In genomic region chr17:44115585-44116415, GRCh38 we compare ENCODE assay signal across 9 cellular contexts. TPM values are rescaled to one million over a fixed set of nuclear protein-coding genes. Genes with fewer than 3 reads are reported as not detected.
A peak's percentile ranks its signal among the peaks of the same experiment; 100 is the strongest.
DNase-seq lines count a peak whose midpoint lies in the region; ATAC-seq, FAIRE-seq and TF ChIP-seq lines count a peak whose summit lies in the region.
"Had no signal": no experiment of that assay in that cellular context is flagged by ENCODE, and none has a peak within 500 bp of the region (broad histone marks: within the 10 kb centered on the region; RNA-seq: fewer than 3 reads in every experiment).

No MANE protein-coding gene starts in this region.

- H3K27me3 ChIP-seq in GM23338 (ENCODE audit: insufficient read depth) = no peaks in the 10 kb centered on the region
- H3K27me3 ChIP-seq in WERI-Rb-1 (ENCODE audit: insufficient read depth, low read depth, severe bottlenecking) = no peaks in the 10 kb centered on the region
- no peaks in the 10 kb centered on the region for H3K27me3 ChIP-seq in small intestine (ENCODE audit: control insufficient read depth in 2 of 2, insufficient read depth in 2 of 2, low read length in 2 of 2)

- peaks cover 74% of the 10 kb centered on the region for H3K4me1 Mint-ChIP-seq in GM23338

- H3K36me3 Mint-ChIP-seq in GM23338 (ENCODE audit: low read depth) = peaks cover 3% of the 10 kb centered on the region; the same call in 1 of the 3 replicates

- ATAC-seq in GM23338 = peak; percentile 12
- ATAC-seq: stimulated activated naive CD8-positive, alpha-beta T cell treated with anti-CD3 and anti-CD28 coated beads, Interleukin-15, amount 100 ng/mL, for 72 hours had no signal

- FAIRE-seq in small intestine (lab: Jason Lieb, UNC) = no peak

- 58 to 75% (median 69%) methylated on average over 11 of the region's 11 CpGs for WGBS in small intestine, 3 donors

- TF ChIP-seq CTCF in AG10803 (conservative IDR thresholded peaks at IDR 0.05; ENCODE audit: low read length) (peak; percentile 74), GM23338 (conservative IDR thresholded peaks at IDR 0.05; ENCODE audit: low read depth in 2 of 2) (peak; percentile 78 to 85), WERI-Rb-1 (IDR thresholded peaks at IDR 0.05; ENCODE audit: low read depth, low read length) (peak; percentile 90)

- H2AFZ ChIP-seq in GM23338 = no peak overlapping the region

- no peaks in the 10 kb centered on the region for H3K9me3 ChIP-seq in WERI-Rb-1 (ENCODE audit: severe bottlenecking)
- no peaks in the 10 kb centered on the region for H3K9me3 ChIP-seq in small intestine (ENCODE audit: control insufficient read depth, low read depth)

- H3K4me1 ChIP-seq in GM23338 (ENCODE audit: insufficient read depth) (peaks cover 32% of the 10 kb centered on the region), small intestine (ENCODE audit: control insufficient read depth in 2 of 2, insufficient read depth in 1 of 2, low read depth in 1 of 2, low read length in 1 of 2) (peaks cover 1 to 10% of the 10 kb centered on the region in 2 donors)

- H3K4me3 Mint-ChIP-seq in GM23338 = no peak overlapping the region
- H3K4me3 Mint-ChIP-seq: stimulated activated naive CD8-positive, alpha-beta T cell treated with anti-CD3 and anti-CD28 coated beads, Interleukin-15, amount 100 ng/mL, for 72 hours had no signal

- no peaks in the 10 kb centered on the region for H3K9me3 Mint-ChIP-seq in GM23338
- H3K9me3 Mint-ChIP-seq: stimulated activated naive CD8-positive, alpha-beta T cell treated with anti-CD3 and anti-CD28 coated beads, Interleukin-15, amount 100 ng/mL, for 72 hours had no signal

- DNase-seq in AG10803 (ENCODE audit: low read depth) (peak; percentile 36), GM23338 (ENCODE audit: low spot score) (peak; percentile 80), WERI-Rb-1 (peak; percentile 86), glomerular visceral epithelial cell (ENCODE audit: extremely low spot score) (peak; percentile 49), superior temporal gyrus (ENCODE audit: extremely low spot score) (peak; percentile 63), middle frontal gyrus (ENCODE audit: extremely low spot score, low spot score) (no peak), small intestine (no peak), NCI-H2171 (lab: John Stamatoyannopoulos, UW) (no peak)

- H4K20me1 ChIP-seq in GM23338 (replicated peaks; ENCODE audit: insufficient read depth) = peaks cover 20% of the 10 kb centered on the region

- H3K4me3 ChIP-seq in AG10803 (ENCODE audit: low read length) (no peak overlapping the region), GM23338 (no peak overlapping the region), WERI-Rb-1 (ENCODE audit: low read depth, low read length) (no peak overlapping the region), small intestine (ENCODE audit: low read depth in 1 of 2, low read length in 2 of 2) (no peak overlapping the region)

- H3K27ac ChIP-seq in GM23338 (ENCODE audit: low read depth) = no peak overlapping the region
- H3K27ac ChIP-seq in WERI-Rb-1 = peak overlapping the region; percentile 19
- no peak overlapping the region for H3K27ac ChIP-seq in small intestine (ENCODE audit: low read depth in 1 of 2, low read length in 1 of 2)

- no peaks in the 10 kb centered on the region for H3K36me3 ChIP-seq in GM23338 (ENCODE audit: insufficient read depth)
- H3K36me3 ChIP-seq in WERI-Rb-1 = peaks cover 74% of the 10 kb centered on the region
- H3K36me3 ChIP-seq in small intestine (ENCODE audit: control insufficient read depth in 2 of 2, insufficient read depth in 2 of 2, low read length in 2 of 2) = no peaks in the 10 kb centered on the region

- peaks cover 7% of the 10 kb centered on the region for H3K27me3 Mint-ChIP-seq in GM23338 (ENCODE audit: insufficient read depth, low read depth, poor library complexity)
- H3K27me3 Mint-ChIP-seq: stimulated activated naive CD8-positive, alpha-beta T cell treated with anti-CD3 and anti-CD28 coated beads, Interleukin-15, amount 100 ng/mL, for 72 hours had no signal

- no peak overlapping the region for H3K4me2 ChIP-seq in GM23338

- no peaks in the 10 kb centered on the region for H3K9me2 ChIP-seq in GM23338 (ENCODE audit: insufficient read depth)

- H3K79me2 ChIP-seq in GM23338 (replicated peaks; ENCODE audit: insufficient read depth) = peaks cover 27% of the 10 kb centered on the region

- H3F3A ChIP-seq in GM23338 (replicated peaks; ENCODE audit: low read depth) = peaks cover 17% of the 10 kb centered on the region; the same call in 1 of the 2 replicates

- peak overlapping the region; percentile 23; the same call in 1 of the 2 replicates for H3K27ac Mint-ChIP-seq in GM23338

TF ChIP-seq in GM23338, 12 proteins besides CTCF, POLR2A, EP300 and RAD21:
- TF ChIP-seq STAT1 (IDR thresholded peaks at IDR 0.05; ENCODE audit: unreplicated experiment) (no peak), ZNF331 (CRISPR knock-in tag; IDR thresholded peaks at IDR 0.05; ENCODE audit: low read depth) (no peak), CREB1 (CRISPR knock-in tag; IDR thresholded peaks at IDR 0.05; ENCODE audit: low read depth) (no peak), ZNF114 (CRISPR knock-in tag; IDR thresholded peaks at IDR 0.05) (no peak), NANOG (IDR thresholded peaks at IDR 0.05; ENCODE audit: borderline replicate concordance) (no peak), POLR2AphosphoS5 (IDR thresholded peaks at IDR 0.05; ENCODE audit: low read depth) (no peak)
- TF ChIP-seq, protein P1, sequence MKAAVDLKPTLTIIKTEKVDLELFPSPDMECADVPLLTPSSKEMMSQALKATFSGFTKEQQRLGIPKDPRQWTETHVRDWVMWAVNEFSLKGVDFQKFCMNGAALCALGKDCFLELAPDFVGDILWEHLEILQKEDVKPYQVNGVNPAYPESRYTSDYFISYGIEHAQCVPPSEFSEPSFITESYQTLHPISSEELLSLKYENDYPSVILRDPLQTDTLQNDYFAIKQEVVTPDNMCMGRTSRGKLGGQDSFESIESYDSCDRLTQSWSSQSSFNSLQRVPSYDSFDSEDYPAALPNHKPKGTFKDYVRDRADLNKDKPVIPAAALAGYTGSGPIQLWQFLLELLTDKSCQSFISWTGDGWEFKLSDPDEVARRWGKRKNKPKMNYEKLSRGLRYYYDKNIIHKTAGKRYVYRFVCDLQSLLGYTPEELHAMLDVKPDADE (IDR thresholded peaks at IDR 0.05) = no peak

RNA-seq across cellular contexts. Expression of gene HDAC5, which starts 7.6 kb away (rescaled TPM):
- 71.1 and 86.9 TPM in 2 replicates for total RNA-seq in GM23338 (2014; rRNA removed; shearing (Covaris generic))
- polyA plus RNA-seq in GM23338 (2016; fragmentation: Nextera tagmentation; extraction: Ambion mirVana) (16.9 TPM in 2 replicates), small intestine (10 to 100 TPM; 10.1 to 18.7 (median 15.9) TPM)

RNA-seq across cellular contexts. Expression of gene HROB, which starts 25.9 kb away (rescaled TPM):
- 17.0 and 19.0 TPM in 2 replicates for total RNA-seq in GM23338 (2014; rRNA removed; shearing (Covaris generic))
- polyA plus RNA-seq in GM23338 (2016; fragmentation: Nextera tagmentation; extraction: Ambion mirVana) (9.3 TPM in 2 replicates), small intestine (1 to 10 TPM in 2 of 3 donors, not detected in 1; 1.4 to 2.3 TPM)

RNA-seq across cellular contexts. Expression of gene G6PC3, which starts 45.3 kb away (rescaled TPM):
- 110 and 112 TPM in 2 replicates for total RNA-seq in GM23338 (2014; rRNA removed; shearing (Covaris generic))
- 143 and 154 TPM in 2 replicates for polyA plus RNA-seq in GM23338 (2016; fragmentation: Nextera tagmentation; extraction: Ambion mirVana)
- 10 to 100 TPM; 17.6 to 69.2 (median 23.0) TPM for polyA plus RNA-seq in small intestine

RNA-seq across cellular contexts. Expression of gene LSM12, which starts 49.3 kb away (rescaled TPM):
- 64.4 and 72.7 TPM in 2 replicates for total RNA-seq in GM23338 (2014; rRNA removed; shearing (Covaris generic))
- polyA plus RNA-seq in GM23338 (2016; fragmentation: Nextera tagmentation; extraction: Ambion mirVana) = 226 and 241 TPM in 2 replicates
- polyA plus RNA-seq in small intestine = 10 to 100 TPM; 24.8 to 36.4 (median 26.5) TPM

RNA-seq across cellular contexts. Expression of gene ASB16, which starts 54.7 kb away (rescaled TPM):
- total RNA-seq in GM23338 (2014; rRNA removed; shearing (Covaris generic)) = not detected in 2 replicates
- 0.21 and 0.47 TPM in 2 replicates for polyA plus RNA-seq in GM23338 (2016; fragmentation: Nextera tagmentation; extraction: Ambion mirVana)
- under 1 TPM in 1 of 3 donors, not detected in 2; 0.15 TPM for polyA plus RNA-seq in small intestine

Comparison
In these comparisons a context has a peak if more than half of its experiments do, and no peak if none do; other contexts are left out.
1. DNase-seq: peak in AG10803 (single experiment), GM23338 (single experiment), WERI-Rb-1 (single experiment), glomerular visceral epithelial cell (single experiment) and superior temporal gyrus (single experiment); none in middle frontal gyrus (single experiment), small intestine (single experiment) and NCI-H2171 (single experiment).
2. Peak in every context shown above with its lines, with median percentiles within 50 percentile points of each other: CTCF ChIP-seq.